1 cellular context compared by ENCODE assay signal in the genomic region with DNA sequence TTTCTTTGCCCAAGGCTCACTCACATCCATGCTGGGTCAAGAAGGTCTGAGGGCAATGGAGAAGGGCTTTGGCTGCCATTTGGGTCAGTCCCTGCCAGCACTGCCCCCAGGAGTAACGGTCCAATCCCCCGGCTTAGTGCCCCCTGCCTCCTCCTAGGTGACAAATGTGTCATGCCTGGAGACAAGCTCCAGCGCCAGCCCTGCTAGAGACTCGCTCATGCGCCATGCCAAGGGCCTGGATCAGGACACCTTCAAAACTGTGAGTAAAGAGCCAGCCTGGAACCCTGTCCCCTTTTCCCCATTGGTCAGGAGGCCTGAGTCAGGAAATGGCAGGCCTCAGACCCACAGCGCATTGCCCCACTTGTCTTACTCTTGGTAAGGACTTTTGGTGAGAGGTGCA.
TF ChIP-seq lines count a peak whose summit lies in the region.

No MANE protein-coding gene starts in this region.

TF ChIP-seq in GM23338, 12 proteins besides CTCF, POLR2A, EP300 and RAD21:
- TF ChIP-seq, protein P1, sequence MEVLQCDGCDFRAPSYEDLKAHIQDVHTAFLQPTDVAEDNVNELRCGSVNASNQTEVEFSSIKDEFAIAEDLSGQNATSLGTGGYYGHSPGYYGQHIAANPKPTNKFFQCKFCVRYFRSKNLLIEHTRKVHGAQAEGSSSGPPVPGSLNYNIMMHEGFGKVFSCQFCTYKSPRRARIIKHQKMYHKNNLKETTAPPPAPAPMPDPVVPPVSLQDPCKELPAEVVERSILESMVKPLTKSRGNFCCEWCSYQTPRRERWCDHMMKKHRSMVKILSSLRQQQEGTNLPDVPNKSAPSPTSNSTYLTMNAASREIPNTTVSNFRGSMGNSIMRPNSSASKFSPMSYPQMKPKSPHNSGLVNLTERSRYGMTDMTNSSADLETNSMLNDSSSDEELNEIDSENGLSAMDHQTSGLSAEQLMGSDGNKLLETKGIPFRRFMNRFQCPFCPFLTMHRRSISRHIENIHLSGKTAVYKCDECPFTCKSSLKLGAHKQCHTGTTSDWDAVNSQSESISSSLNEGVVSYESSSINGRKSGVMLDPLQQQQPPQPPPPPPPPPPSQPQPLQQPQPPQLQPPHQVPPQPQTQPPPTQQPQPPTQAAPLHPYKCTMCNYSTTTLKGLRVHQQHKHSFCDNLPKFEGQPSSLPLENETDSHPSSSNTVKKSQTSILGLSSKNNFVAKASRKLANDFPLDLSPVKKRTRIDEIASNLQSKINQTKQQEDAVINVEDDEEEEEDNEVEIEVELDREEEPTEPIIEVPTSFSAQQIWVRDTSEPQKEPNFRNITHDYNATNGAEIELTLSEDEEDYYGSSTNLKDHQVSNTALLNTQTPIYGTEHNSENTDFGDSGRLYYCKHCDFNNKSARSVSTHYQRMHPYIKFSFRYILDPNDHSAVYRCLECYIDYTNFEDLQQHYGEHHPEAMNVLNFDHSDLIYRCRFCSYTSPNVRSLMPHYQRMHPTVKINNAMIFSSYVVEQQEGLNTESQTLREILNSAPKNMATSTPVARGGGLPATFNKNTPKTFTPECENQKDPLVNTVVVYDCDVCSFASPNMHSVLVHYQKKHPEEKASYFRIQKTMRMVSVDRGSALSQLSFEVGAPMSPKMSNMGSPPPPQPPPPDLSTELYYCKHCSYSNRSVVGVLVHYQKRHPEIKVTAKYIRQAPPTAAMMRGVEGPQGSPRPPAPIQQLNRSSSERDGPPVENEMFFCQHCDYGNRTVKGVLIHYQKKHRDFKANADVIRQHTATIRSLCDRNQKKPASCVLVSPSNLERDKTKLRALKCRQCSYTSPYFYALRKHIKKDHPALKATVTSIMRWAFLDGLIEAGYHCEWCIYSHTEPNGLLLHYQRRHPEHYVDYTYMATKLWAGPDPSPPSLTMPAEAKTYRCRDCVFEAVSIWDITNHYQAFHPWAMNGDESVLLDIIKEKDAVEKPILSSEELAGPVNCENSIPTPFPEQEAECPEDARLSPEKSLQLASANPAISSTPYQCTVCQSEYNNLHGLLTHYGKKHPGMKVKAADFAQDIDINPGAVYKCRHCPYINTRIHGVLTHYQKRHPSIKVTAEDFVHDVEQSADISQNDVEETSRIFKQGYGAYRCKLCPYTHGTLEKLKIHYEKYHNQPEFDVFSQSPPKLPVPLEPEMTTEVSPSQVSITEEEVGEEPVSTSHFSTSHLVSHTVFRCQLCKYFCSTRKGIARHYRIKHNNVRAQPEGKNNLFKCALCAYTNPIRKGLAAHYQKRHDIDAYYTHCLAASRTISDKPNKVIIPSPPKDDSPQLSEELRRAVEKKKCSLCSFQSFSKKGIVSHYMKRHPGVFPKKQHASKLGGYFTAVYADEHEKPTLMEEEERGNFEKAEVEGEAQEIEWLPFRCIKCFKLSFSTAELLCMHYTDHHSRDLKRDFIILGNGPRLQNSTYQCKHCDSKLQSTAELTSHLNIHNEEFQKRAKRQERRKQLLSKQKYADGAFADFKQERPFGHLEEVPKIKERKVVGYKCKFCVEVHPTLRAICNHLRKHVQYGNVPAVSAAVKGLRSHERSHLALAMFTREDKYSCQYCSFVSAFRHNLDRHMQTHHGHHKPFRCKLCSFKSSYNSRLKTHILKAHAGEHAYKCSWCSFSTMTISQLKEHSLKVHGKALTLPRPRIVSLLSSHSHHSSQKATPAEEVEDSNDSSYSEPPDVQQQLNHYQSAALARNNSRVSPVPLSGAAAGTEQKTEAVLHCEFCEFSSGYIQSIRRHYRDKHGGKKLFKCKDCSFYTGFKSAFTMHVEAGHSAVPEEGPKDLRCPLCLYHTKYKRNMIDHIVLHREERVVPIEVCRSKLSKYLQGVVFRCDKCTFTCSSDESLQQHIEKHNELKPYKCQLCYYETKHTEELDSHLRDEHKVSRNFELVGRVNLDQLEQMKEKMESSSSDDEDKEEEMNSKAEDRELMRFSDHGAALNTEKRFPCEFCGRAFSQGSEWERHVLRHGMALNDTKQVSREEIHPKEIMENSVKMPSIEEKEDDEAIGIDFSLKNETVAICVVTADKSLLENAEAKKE (CRISPR knock-in tag; IDR thresholded peaks at IDR 0.05), result no peak
- TF ChIP-seq JUNB (IDR thresholded peaks at IDR 0.05; ENCODE audit: unreplicated experiment), result no peak
